In the genomic region with DNA sequence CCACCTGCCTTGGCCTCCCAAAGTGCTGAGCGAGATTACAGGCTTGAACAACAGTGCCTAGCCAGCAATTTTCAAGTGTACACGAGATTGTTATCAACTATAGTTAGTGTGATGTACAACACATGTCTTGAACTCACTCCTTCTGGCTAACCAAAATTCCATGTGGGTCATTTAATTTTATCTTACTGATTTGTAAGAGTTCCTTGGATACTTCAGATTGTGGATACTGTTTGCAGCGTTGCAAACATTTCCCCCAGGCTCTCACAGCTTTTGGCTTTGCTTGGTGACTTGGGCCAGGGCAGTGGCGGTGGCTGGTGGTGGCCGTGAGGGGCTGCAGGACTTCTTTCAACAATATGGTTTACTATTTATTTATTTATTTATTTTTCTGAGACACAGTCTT, we compare ENCODE assay signal across 1 cellular context.
A peak's percentile ranks its signal among the peaks of the same experiment; 100 is the strongest.
TF ChIP-seq lines count a peak whose summit lies in the region.

No MANE protein-coding gene starts in this region.

TF ChIP-seq in SK-N-SH, 30 proteins besides CTCF, POLR2A, EP300 and RAD21 (continued from another document):
- TF ChIP-seq, protein P1, sequence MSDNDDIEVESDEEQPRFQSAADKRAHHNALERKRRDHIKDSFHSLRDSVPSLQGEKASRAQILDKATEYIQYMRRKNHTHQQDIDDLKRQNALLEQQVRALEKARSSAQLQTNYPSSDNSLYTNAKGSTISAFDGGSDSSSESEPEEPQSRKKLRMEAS (IDR thresholded peaks at IDR 0.05; ENCODE audit: low read depth), result no peak
- TF ChIP-seq RXRA (IDR thresholded peaks at IDR 0.05; ENCODE audit: borderline replicate concordance, low read depth), result no peak
- TF ChIP-seq, protein P2, sequence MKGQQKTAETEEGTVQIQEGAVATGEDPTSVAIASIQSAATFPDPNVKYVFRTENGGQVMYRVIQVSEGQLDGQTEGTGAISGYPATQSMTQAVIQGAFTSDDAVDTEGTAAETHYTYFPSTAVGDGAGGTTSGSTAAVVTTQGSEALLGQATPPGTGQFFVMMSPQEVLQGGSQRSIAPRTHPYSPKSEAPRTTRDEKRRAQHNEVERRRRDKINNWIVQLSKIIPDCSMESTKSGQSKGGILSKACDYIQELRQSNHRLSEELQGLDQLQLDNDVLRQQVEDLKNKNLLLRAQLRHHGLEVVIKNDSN (IDR thresholded peaks at IDR 0.05; ENCODE audit: borderline replicate concordance, low read depth), result no peak
- TF ChIP-seq MXI1 (IDR thresholded peaks at IDR 0.05; ENCODE audit: low read depth, low read length), result no peak
- no peak for TF ChIP-seq EZH2phosphoT487 (IDR thresholded peaks at IDR 0.05; ENCODE audit: borderline replicate concordance, low read depth)
- TF ChIP-seq, protein P3, sequence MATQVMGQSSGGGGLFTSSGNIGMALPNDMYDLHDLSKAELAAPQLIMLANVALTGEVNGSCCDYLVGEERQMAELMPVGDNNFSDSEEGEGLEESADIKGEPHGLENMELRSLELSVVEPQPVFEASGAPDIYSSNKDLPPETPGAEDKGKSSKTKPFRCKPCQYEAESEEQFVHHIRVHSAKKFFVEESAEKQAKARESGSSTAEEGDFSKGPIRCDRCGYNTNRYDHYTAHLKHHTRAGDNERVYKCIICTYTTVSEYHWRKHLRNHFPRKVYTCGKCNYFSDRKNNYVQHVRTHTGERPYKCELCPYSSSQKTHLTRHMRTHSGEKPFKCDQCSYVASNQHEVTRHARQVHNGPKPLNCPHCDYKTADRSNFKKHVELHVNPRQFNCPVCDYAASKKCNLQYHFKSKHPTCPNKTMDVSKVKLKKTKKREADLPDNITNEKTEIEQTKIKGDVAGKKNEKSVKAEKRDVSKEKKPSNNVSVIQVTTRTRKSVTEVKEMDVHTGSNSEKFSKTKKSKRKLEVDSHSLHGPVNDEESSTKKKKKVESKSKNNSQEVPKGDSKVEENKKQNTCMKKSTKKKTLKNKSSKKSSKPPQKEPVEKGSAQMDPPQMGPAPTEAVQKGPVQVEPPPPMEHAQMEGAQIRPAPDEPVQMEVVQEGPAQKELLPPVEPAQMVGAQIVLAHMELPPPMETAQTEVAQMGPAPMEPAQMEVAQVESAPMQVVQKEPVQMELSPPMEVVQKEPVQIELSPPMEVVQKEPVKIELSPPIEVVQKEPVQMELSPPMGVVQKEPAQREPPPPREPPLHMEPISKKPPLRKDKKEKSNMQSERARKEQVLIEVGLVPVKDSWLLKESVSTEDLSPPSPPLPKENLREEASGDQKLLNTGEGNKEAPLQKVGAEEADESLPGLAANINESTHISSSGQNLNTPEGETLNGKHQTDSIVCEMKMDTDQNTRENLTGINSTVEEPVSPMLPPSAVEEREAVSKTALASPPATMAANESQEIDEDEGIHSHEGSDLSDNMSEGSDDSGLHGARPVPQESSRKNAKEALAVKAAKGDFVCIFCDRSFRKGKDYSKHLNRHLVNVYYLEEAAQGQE (IDR thresholded peaks at IDR 0.05; ENCODE audit: low read depth, low read length), result no peak
- TF ChIP-seq FOSL2 (IDR thresholded peaks at IDR 0.05; ENCODE audit: borderline replicate concordance, low read depth), result no peak; the same call in 1 of the 2 replicates
- TF ChIP-seq SMC3 (IDR thresholded peaks at IDR 0.05; ENCODE audit: low read depth, low read length), result 0 out of 2 replicates have a peak, but pooled peaks have one; percentile 6
- TF ChIP-seq FOXM1 (IDR thresholded peaks at IDR 0.05; ENCODE audit: low read depth), result no peak
- no peak for TF ChIP-seq GABPA (IDR thresholded peaks at IDR 0.05; ENCODE audit: low read depth)
- TF ChIP-seq, protein P4, sequence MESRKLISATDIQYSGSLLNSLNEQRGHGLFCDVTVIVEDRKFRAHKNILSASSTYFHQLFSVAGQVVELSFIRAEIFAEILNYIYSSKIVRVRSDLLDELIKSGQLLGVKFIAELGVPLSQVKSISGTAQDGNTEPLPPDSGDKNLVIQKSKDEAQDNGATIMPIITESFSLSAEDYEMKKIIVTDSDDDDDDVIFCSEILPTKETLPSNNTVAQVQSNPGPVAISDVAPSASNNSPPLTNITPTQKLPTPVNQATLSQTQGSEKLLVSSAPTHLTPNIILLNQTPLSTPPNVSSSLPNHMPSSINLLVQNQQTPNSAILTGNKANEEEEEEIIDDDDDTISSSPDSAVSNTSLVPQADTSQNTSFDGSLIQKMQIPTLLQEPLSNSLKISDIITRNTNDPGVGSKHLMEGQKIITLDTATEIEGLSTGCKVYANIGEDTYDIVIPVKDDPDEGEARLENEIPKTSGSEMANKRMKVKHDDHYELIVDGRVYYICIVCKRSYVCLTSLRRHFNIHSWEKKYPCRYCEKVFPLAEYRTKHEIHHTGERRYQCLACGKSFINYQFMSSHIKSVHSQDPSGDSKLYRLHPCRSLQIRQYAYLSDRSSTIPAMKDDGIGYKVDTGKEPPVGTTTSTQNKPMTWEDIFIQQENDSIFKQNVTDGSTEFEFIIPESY (IDR thresholded peaks at IDR 0.05; ENCODE audit: borderline replicate concordance, low read depth), result no peak
- no peak for TF ChIP-seq CHD2 (IDR thresholded peaks at IDR 0.05; ENCODE audit: low read length, partially characterized antibody)
- TF ChIP-seq, protein P5, sequence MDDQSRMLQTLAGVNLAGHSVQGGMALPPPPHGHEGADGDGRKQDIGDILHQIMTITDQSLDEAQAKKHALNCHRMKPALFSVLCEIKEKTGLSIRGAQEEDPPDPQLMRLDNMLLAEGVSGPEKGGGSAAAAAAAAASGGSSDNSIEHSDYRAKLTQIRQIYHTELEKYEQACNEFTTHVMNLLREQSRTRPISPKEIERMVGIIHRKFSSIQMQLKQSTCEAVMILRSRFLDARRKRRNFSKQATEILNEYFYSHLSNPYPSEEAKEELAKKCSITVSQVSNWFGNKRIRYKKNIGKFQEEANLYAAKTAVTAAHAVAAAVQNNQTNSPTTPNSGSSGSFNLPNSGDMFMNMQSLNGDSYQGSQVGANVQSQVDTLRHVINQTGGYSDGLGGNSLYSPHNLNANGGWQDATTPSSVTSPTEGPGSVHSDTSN (IDR thresholded peaks at IDR 0.05), result peak; percentile 35; the same call in 1 of the 2 replicates
- TF ChIP-seq, protein P6, sequence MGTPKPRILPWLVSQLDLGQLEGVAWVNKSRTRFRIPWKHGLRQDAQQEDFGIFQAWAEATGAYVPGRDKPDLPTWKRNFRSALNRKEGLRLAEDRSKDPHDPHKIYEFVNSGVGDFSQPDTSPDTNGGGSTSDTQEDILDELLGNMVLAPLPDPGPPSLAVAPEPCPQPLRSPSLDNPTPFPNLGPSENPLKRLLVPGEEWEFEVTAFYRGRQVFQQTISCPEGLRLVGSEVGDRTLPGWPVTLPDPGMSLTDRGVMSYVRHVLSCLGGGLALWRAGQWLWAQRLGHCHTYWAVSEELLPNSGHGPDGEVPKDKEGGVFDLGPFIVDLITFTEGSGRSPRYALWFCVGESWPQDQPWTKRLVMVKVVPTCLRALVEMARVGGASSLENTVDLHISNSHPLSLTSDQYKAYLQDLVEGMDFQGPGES (IDR thresholded peaks at IDR 0.05; ENCODE audit: low read depth, low read length), result no peak
- TF ChIP-seq SIN3A (IDR thresholded peaks at IDR 0.05; ENCODE audit: borderline replicate concordance, low read depth, low read length), result no peak
- TF ChIP-seq NFIC (IDR thresholded peaks at IDR 0.05; ENCODE audit: borderline replicate concordance), result no peak
- TF ChIP-seq TAF1 (IDR thresholded peaks at IDR 0.05; ENCODE audit: borderline replicate concordance, low read depth, low read length), result no peak
- TF ChIP-seq RCOR1 (IDR thresholded peaks at IDR 0.05; ENCODE audit: low read length), result 0 out of 2 replicates have a peak, but pooled peaks have one; percentile 14
- TF ChIP-seq YY1 (IDR thresholded peaks at IDR 0.05; ENCODE audit: low read depth), result no peak
- no peak for TF ChIP-seq MEF2A (IDR thresholded peaks at IDR 0.05; ENCODE audit: borderline replicate concordance, low read depth)
- TF ChIP-seq, protein P7, sequence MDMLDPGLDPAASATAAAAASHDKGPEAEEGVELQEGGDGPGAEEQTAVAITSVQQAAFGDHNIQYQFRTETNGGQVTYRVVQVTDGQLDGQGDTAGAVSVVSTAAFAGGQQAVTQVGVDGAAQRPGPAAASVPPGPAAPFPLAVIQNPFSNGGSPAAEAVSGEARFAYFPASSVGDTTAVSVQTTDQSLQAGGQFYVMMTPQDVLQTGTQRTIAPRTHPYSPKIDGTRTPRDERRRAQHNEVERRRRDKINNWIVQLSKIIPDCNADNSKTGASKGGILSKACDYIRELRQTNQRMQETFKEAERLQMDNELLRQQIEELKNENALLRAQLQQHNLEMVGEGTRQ (IDR thresholded peaks at IDR 0.05; ENCODE audit: borderline replicate concordance, low read depth, low read length), result no peak
- TF ChIP-seq TEAD4 (IDR thresholded peaks at IDR 0.05; ENCODE audit: borderline replicate concordance, insufficient read depth), result no peak
